Comparison of ENCODE assay signal across 12 cellular contexts in the genomic region with DNA sequence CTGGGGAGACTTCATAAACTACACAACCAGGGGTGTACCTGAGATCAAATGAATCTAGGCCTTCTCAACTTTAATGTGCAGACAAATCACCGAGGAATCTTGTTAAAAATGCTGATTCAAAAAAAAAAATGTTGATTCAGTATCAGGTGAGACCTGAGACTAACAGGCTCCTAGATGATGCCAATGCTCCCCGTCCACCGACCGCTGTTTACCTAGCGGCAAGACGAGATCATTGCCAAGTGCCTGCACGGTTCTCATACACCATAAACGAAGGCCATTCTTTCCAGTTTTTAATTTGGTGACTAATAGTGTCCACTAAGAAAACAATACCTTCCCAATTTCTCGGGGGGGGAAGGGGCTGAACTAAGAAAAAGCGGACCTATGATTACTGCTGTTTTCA. TPM values are rescaled to one million over a fixed set of nuclear protein-coding genes. Genes with fewer than 3 reads are reported as not detected.
A peak's percentile ranks its signal among the peaks of the same experiment; 100 is the strongest.
DNase-seq lines count a peak whose midpoint lies in the region; TF ChIP-seq lines count a peak whose summit lies in the region.
"Had no signal": no experiment of that assay in that cellular context is flagged by ENCODE, and none has a peak within 500 bp of the region (broad histone marks: within the 10 kb centered on the region; RNA-seq: fewer than 3 reads in every experiment).

No MANE protein-coding gene starts in this region.

- peaks cover 15% of the 10 kb centered on the region for H3K4me1 Mint-ChIP-seq in MCF 10A (ENCODE audit: insufficient read depth, unreplicated experiment)

- no peaks in the 10 kb centered on the region for H3K36me3 Mint-ChIP-seq in MCF 10A (ENCODE audit: insufficient read depth, unreplicated experiment)

- no peaks in the 10 kb centered on the region for H4K20me1 ChIP-seq in mammary epithelial cell (ENCODE audit: insufficient read depth, low read length)

- TF ChIP-seq CTCF in MCF 10A (IDR thresholded peaks at IDR 0.05; ENCODE audit: unreplicated experiment), result no peak
- no peak for TF ChIP-seq CTCF in mammary epithelial cell (conservative IDR thresholded peaks at IDR 0.05 in 1 of 2, IDR thresholded peaks at IDR 0.05 in 1 of 2; ENCODE audit: extremely low read depth in 1 of 2, insufficient read depth in 1 of 2, low read depth in 1 of 2, low read length in 2 of 2)
- TF ChIP-seq CTCF in epithelial cell of esophagus (IDR thresholded peaks at IDR 0.05; ENCODE audit: insufficient read depth, low read depth, low read length, missing control alignments), result peak; percentile 28

- no peak overlapping the region for H3K9ac ChIP-seq in mammary epithelial cell (ENCODE audit: insufficient read depth, low read length)

- no peak overlapping the region for H3K4me2 ChIP-seq in mammary epithelial cell (ENCODE audit: insufficient read depth, low read depth, low read length)

- dilution Hi-C loops in mammary epithelial cell (cut with HindIII; ENCODE audit: low sequenced_read_pairs), result loop anchor here (5.0 to 25.0 kb wide), 3 partner anchors 63 to 402 kb away; no protein-coding TSS in a partner anchor

- peak overlapping the region; percentile 33 for H3K4me3 Mint-ChIP-seq in MCF 10A (ENCODE audit: unreplicated experiment)

- DNase-seq in MCF 10A (ENCODE audit: unreplicated experiment), result peak; percentile 27
- DNase-seq in mammary epithelial cell, result no peak
- peak; percentile 84 for DNase-seq in NCI-H69 (lab: John Stamatoyannopoulos, UW)
- DNase-seq in epithelial cell of esophagus (ENCODE audit: low read depth), result peak; percentile 32
- no peak for DNase-seq in NCI-H1694 (lab: John Stamatoyannopoulos, UW)
- no peak for DNase-seq in stimulated activated CD4-positive, alpha-beta T cell treated with anti-CD3 and anti-CD28 coated beads, Interleukin-4, amount 100 ng/mL, for 4 hours
- no peak for DNase-seq in putamen (ENCODE audit: low spot score)
- no peak for DNase-seq in midbrain (lab: John Stamatoyannopoulos, UW)
- DNase-seq: activated CD4-positive, alpha-beta T cell treated with anti-CD3 and anti-CD28 coated beads, Interleukin-2, amount 50 U/mL, for 1 hour; effector memory CD4-positive, alpha-beta T cell; stimulated activated CD4-positive, alpha-beta T cell treated with anti-CD3 and anti-CD28 coated beads, Interleukin-15, amount 100 ng/mL, for 24 hours; stimulated activated naive CD8-positive, alpha-beta T cell treated with anti-CD3 and anti-CD28 coated beads, Interleukin-15, Interleukin-2, amounts not matched to agents 100 U/mL and 50 U/mL, for 24 hours had no signal

- intact Hi-C loops in MCF 10A (cut with micrococcal nuclease) (loop anchor here (2.0 to 10.0 kb wide), 3 partner anchors 186 to 490 kb away; no protein-coding TSS in a partner anchor), mammary epithelial cell (cut with micrococcal nuclease) (loop anchor here (5.0 to 10.0 kb wide), 5 partner anchors 220 to 490 kb away; a partner anchor contains a TSS)

- H3K9me3 ChIP-seq in mammary epithelial cell (replicated peaks; ENCODE audit: insufficient read depth, low read length), result no peaks in the 10 kb centered on the region

- CTCF ChIA-PET in MCF 10A (lab: Yijun Ruan, JAX) (interaction anchor here (0.7 to 2.8 kb wide), 12 partner anchors 13 to 320 kb away, joined by 3 to 14 read pairs (median 4); no protein-coding TSS in a partner anchor), mammary epithelial cell (lab: Charles Lee; ENCODE audit: low non-redundant PET) (interaction anchor here (0.6 to 0.7 kb wide), 2 partner anchors 88 to 141 kb away, joined by 3 read pairs; no protein-coding TSS in a partner anchor)

- in situ Hi-C loops in mammary epithelial cell (cut with MboI; ENCODE audit: low sequenced_read_pairs in 2 of 2), result loop anchor here (5.0 to 25.0 kb wide), 2 partner anchors 87 to 177 kb away; no protein-coding TSS in a partner anchor

- 63% methylated on average over 10 of the region's 10 CpGs for WGBS in mammary epithelial cell (ENCODE audit: low coverage, missing lambda C conversion rate)

- no peaks in the 10 kb centered on the region for H3K9me3 Mint-ChIP-seq in MCF 10A (ENCODE audit: unreplicated experiment)

- H2AFZ ChIP-seq in mammary epithelial cell (ENCODE audit: low read depth, low read length), result no peak overlapping the region

- POLR2A ChIA-PET in MCF 10A (lab: Yijun Ruan, JAX), result interaction anchor here (1.0 to 1.3 kb wide), 2 partner anchors 100 to 149 kb away, joined by 4 read pairs; a partner anchor contains a TSS

- H3K27ac Mint-ChIP-seq in MCF 10A (ENCODE audit: low read depth, unreplicated experiment), result peak overlapping the region; percentile 1

- H3K4me3 ChIP-seq in mammary epithelial cell (replicated peaks in 1 of 3; ENCODE audit: insufficient read depth in 1 of 3, low read depth in 2 of 3, low read length in 3 of 3) (no peak overlapping the region), epithelial cell of esophagus (ENCODE audit: low read length) (no peak overlapping the region)

- H3K79me2 ChIP-seq in mammary epithelial cell (ENCODE audit: insufficient read depth, low read length), result peaks cover 22% of the 10 kb centered on the region

- no peaks in the 10 kb centered on the region for H3K36me3 ChIP-seq in mammary epithelial cell (ENCODE audit: insufficient read depth, low read length)

- no peaks in the 10 kb centered on the region for H3K27me3 Mint-ChIP-seq in MCF 10A (ENCODE audit: insufficient read depth, unreplicated experiment)

- H3K27me3 ChIP-seq in mammary epithelial cell (ENCODE audit: insufficient read depth, low read length), result no peaks in the 10 kb centered on the region

- no peak overlapping the region for H3K27ac ChIP-seq in mammary epithelial cell (ENCODE audit: insufficient read depth, low read depth, low read length)

- no TSS peak for BruUV-seq in MCF 10A (replicated peaks; lab: Mats Ljungman, UMichigan)
- BruUV-seq in mammary epithelial cell (replicated peaks; lab: Mats Ljungman, UMichigan), result no TSS peak

- peaks cover 21% of the 10 kb centered on the region for H3K4me1 ChIP-seq in mammary epithelial cell (ENCODE audit: insufficient read depth, low read length)

RNA-seq across cellular contexts. Expression of a gene that starts 2.5 kb away (rescaled TPM):
- total RNA-seq in MCF 10A (2022) (2.2 and 3.2 TPM in 2 replicates), mammary epithelial cell (1 to 10 TPM; 3.6 to 3.8 TPM)
- 1.2 TPM for polyA plus RNA-seq in mammary epithelial cell
- not detected for polyA minus RNA-seq in mammary epithelial cell

Comparison
In these comparisons a context has a peak if more than half of its experiments do, and no peak if none do; other contexts are left out.
1. DNase-seq: peak in MCF 10A (single experiment), NCI-H69 (single experiment) and epithelial cell of esophagus (single experiment); none in mammary epithelial cell (single experiment), NCI-H1694 (single experiment), stimulated activated CD4-positive, alpha-beta T cell treated with anti-CD3 and anti-CD28 coated beads, Interleukin-4, amount 100 ng/mL, for 4 hours (0 of 2), putamen (single experiment) and midbrain (single experiment).